Comparison of ENCODE assay signal across 2 cellular contexts in genomic region chr3:154791611-154792010, GRCh38.
TF ChIP-seq lines count a peak whose summit lies in the region.

No MANE protein-coding gene starts in this region.

TF ChIP-seq in SK-N-SH, 30 proteins besides CTCF, POLR2A, EP300 and RAD21 (continued from another document):
- peak; percentile 39; the same call in 1 of the 2 replicates for TF ChIP-seq FOXM1 (IDR thresholded peaks at IDR 0.05; ENCODE audit: low read depth)

TF ChIP-seq in SK-N-SH treated with all-trans-retinoic acid at 6 μM for 48 hours, 23 proteins besides CTCF, POLR2A, EP300 and RAD21 (continued from another document):
- TF ChIP-seq, protein P1, sequence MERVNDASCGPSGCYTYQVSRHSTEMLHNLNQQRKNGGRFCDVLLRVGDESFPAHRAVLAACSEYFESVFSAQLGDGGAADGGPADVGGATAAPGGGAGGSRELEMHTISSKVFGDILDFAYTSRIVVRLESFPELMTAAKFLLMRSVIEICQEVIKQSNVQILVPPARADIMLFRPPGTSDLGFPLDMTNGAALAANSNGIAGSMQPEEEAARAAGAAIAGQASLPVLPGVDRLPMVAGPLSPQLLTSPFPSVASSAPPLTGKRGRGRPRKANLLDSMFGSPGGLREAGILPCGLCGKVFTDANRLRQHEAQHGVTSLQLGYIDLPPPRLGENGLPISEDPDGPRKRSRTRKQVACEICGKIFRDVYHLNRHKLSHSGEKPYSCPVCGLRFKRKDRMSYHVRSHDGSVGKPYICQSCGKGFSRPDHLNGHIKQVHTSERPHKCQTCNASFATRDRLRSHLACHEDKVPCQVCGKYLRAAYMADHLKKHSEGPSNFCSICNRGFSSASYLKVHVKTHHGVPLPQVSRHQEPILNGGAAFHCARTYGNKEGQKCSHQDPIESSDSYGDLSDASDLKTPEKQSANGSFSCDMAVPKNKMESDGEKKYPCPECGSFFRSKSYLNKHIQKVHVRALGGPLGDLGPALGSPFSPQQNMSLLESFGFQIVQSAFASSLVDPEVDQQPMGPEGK (CRISPR knock-in tag; IDR thresholded peaks at IDR 0.05; ENCODE audit: borderline replicate concordance): no peak
- TF ChIP-seq ZFP30 (CRISPR knock-in tag; IDR thresholded peaks at IDR 0.05) (no peak), ISL1 (CRISPR knock-in tag; IDR thresholded peaks at IDR 0.05) (no peak), OSR1 (CRISPR knock-in tag; IDR thresholded peaks at IDR 0.05) (no peak), CSRNP3 (CRISPR knock-in tag; IDR thresholded peaks at IDR 0.05) (no peak), ZNF565 (CRISPR knock-in tag; conservative IDR thresholded peaks at IDR 0.05; ENCODE audit: low read depth) (no peak), BACH2 (CRISPR knock-in tag; IDR thresholded peaks at IDR 0.05; ENCODE audit: borderline replicate concordance) (no peak), ARNTL (CRISPR knock-in tag; IDR thresholded peaks at IDR 0.05; ENCODE audit: borderline replicate concordance, low read depth) (no peak), ZC3H10 (CRISPR knock-in tag; IDR thresholded peaks at IDR 0.05) (no peak), CREB5 (CRISPR knock-in tag; IDR thresholded peaks at IDR 0.05; ENCODE audit: low read depth) (no peak), GLIS3 (CRISPR knock-in tag; IDR thresholded peaks at IDR 0.05) (no peak), ZNF70 (CRISPR knock-in tag; IDR thresholded peaks at IDR 0.05) (no peak), ESRRG (CRISPR knock-in tag; IDR thresholded peaks at IDR 0.05) (no peak), TSHZ2 (CRISPR knock-in tag; IDR thresholded peaks at IDR 0.05) (no peak), POU6F1 (CRISPR knock-in tag; IDR thresholded peaks at IDR 0.05; ENCODE audit: borderline replicate concordance, low read depth) (no peak), TCF4 (CRISPR knock-in tag; IDR thresholded peaks at IDR 0.05; ENCODE audit: borderline replicate concordance) (no peak), SNAI2 (CRISPR knock-in tag; IDR thresholded peaks at IDR 0.05) (no peak)
